27 cellular contexts compared by ENCODE assay signal in genomic region chr2:46816846-46817726, GRCh38.
DNase-seq lines count a peak whose midpoint lies in the region; ATAC-seq, FAIRE-seq and TF ChIP-seq lines count a peak whose summit lies in the region.
"Had no signal": no experiment of that assay in that cellular context is flagged by ENCODE, and none has a peak within 500 bp of the region (broad histone marks: within the 10 kb centered on the region; RNA-seq: fewer than 3 reads in every experiment).

No MANE protein-coding gene starts in this region.

- H3K27ac Mint-ChIP-seq in activated T-helper 2 cell treated with anti-CD3 and anti-CD28 coated beads, Interferon-gamma antibody, Interleukin-2, Interleukin-4, amounts not matched to agents 10 μg/mL and 5 μg/mL and 100 μg/mL, durations not matched to agents 14 hours and 24 hours and 36 hours: no peak overlapping the region
- H3K27ac Mint-ChIP-seq: activated B cell treated with CpG ODN at 0.5 μM for 24 hours; activated naive CD4-positive, alpha-beta T cell treated with anti-CD3 and anti-CD28 coated beads, Interleukin-2, amount 10 ng/mL, durations not matched to agents 7 days and 5 days; immature natural killer cell; naive thymus-derived CD8-positive, alpha-beta T cell had no signal

- no peaks in the 10 kb centered on the region for H4K20me1 ChIP-seq in HepG2 (ENCODE audit: insufficient read depth, low read length)

- CTCF ChIA-PET in HepG2 (lab: Yijun Ruan, JAX; ENCODE audit: low intra/inter-chr PET ratio, low total read pairs): no interaction called here

- H3K4me1 Mint-ChIP-seq in activated T-helper 2 cell treated with anti-CD3 and anti-CD28 coated beads, Interferon-gamma antibody, Interleukin-2, Interleukin-4, amounts not matched to agents 10 μg/mL and 5 μg/mL and 100 μg/mL, durations not matched to agents 14 hours and 24 hours and 36 hours (ENCODE audit: low read depth): peaks cover 1% of the 10 kb centered on the region
- H3K4me1 Mint-ChIP-seq: activated B cell treated with CpG ODN at 0.5 μM for 24 hours; activated naive CD4-positive, alpha-beta T cell treated with anti-CD3 and anti-CD28 coated beads, Interleukin-2, amount 10 ng/mL, durations not matched to agents 7 days and 5 days; immature natural killer cell; naive thymus-derived CD8-positive, alpha-beta T cell had no signal

- H3K9me3 Mint-ChIP-seq in activated T-helper 2 cell treated with anti-CD3 and anti-CD28 coated beads, Interferon-gamma antibody, Interleukin-2, Interleukin-4, amounts not matched to agents 10 μg/mL and 5 μg/mL and 100 μg/mL, durations not matched to agents 14 hours and 24 hours and 36 hours: no peaks in the 10 kb centered on the region
- H3K9me3 Mint-ChIP-seq: activated B cell treated with CpG ODN at 0.5 μM for 24 hours; activated naive CD4-positive, alpha-beta T cell treated with anti-CD3 and anti-CD28 coated beads, Interleukin-2, amount 10 ng/mL, durations not matched to agents 7 days and 5 days; immature natural killer cell; naive thymus-derived CD8-positive, alpha-beta T cell had no signal

- no peaks in the 10 kb centered on the region for H3K79me2 ChIP-seq in HepG2 (ENCODE audit: insufficient read depth, low read length)

- POLR2A ChIA-PET in HepG2 (lab: Yijun Ruan, JAX): no interaction called here

- intact Hi-C loops in HepG2 (cut with micrococcal nuclease; ENCODE audit: unreplicated experiment): no loop called here
- intact Hi-C loops in activated T-helper 2 cell treated with anti-CD3 and anti-CD28 coated beads, Interferon-gamma antibody, Interleukin-2, Interleukin-4, amounts not matched to agents 10 μg/mL and 5 μg/mL and 100 μg/mL, durations not matched to agents 14 hours and 24 hours and 36 hours (cut with micrococcal nuclease): no loop called here

- H3K4me3 Mint-ChIP-seq in activated T-helper 2 cell treated with anti-CD3 and anti-CD28 coated beads, Interferon-gamma antibody, Interleukin-2, Interleukin-4, amounts not matched to agents 10 μg/mL and 5 μg/mL and 100 μg/mL, durations not matched to agents 14 hours and 24 hours and 36 hours (ENCODE audit: low read depth): no peak overlapping the region
- H3K4me3 Mint-ChIP-seq: activated B cell treated with CpG ODN at 0.5 μM for 24 hours; activated naive CD4-positive, alpha-beta T cell treated with anti-CD3 and anti-CD28 coated beads, Interleukin-2, amount 10 ng/mL, durations not matched to agents 7 days and 5 days; immature natural killer cell; naive thymus-derived CD8-positive, alpha-beta T cell had no signal

- TF ChIP-seq POLR2A in HepG2 (IDR thresholded peaks at IDR 0.05; ENCODE audit: insufficient read depth in 1 of 2, low read depth in 2 of 2, low read length in 2 of 2): no peak
- no peak for TF ChIP-seq POLR2A in suprapubic skin (IDR thresholded peaks at IDR 0.05)

- H3K4me1 ChIP-seq in HepG2 (ENCODE audit: insufficient read depth, low read length) (peaks cover 10% of the 10 kb centered on the region), thoracic aorta (ENCODE audit: control insufficient read depth in 1 of 2, low read depth in 2 of 2) (peaks cover 38 to 70% of the 10 kb centered on the region in 2 donors), suprapubic skin (peaks cover 54% of the 10 kb centered on the region)

- in situ Hi-C loops in HepG2 (cut with HindIII; ENCODE audit: extremely low pct_ligation_motif_present, low pct_unique_long_range_greater_than_20kb): no loop called here

- H3K9me3 ChIP-seq in HepG2 (ENCODE audit: low read length) (no peaks in the 10 kb centered on the region), thoracic aorta (no peaks in the 10 kb centered on the region), suprapubic skin (no peaks in the 10 kb centered on the region)
- H3K9me3 ChIP-seq: breast epithelium had no signal

- H3K27me3 Mint-ChIP-seq in activated T-helper 2 cell treated with anti-CD3 and anti-CD28 coated beads, Interferon-gamma antibody, Interleukin-2, Interleukin-4, amounts not matched to agents 10 μg/mL and 5 μg/mL and 100 μg/mL, durations not matched to agents 14 hours and 24 hours and 36 hours (ENCODE audit: low read depth): peaks cover 14% of the 10 kb centered on the region

- no peak for TF ChIP-seq RAD21 in Ishikawa (IDR thresholded peaks at IDR 0.05; ENCODE audit: low read depth)
- no peak for TF ChIP-seq RAD21 in HepG2 (CRISPR knock-in tag; IDR thresholded peaks at IDR 0.05)

- peaks cover 0 to 10% of the 10 kb centered on the region in 2 experiments; a peak in 4 of 5 replicates for H3K27me3 ChIP-seq in HepG2 (ENCODE audit: control insufficient read depth in 1 of 2, insufficient read depth in 2 of 2, low read length in 2 of 2)
- H3K27me3 ChIP-seq in thoracic aorta (replicated peaks; ENCODE audit: insufficient read depth): no peaks in the 10 kb centered on the region
- no peaks in the 10 kb centered on the region for H3K27me3 ChIP-seq in suprapubic skin
- H3K27me3 ChIP-seq: breast epithelium had no signal

- no peak for FAIRE-seq in HepG2 (lab: Jason Lieb, UNC)
- FAIRE-seq: colon, D721Med, GM18507 had no signal

- H3K36me3 Mint-ChIP-seq in activated T-helper 2 cell treated with anti-CD3 and anti-CD28 coated beads, Interferon-gamma antibody, Interleukin-2, Interleukin-4, amounts not matched to agents 10 μg/mL and 5 μg/mL and 100 μg/mL, durations not matched to agents 14 hours and 24 hours and 36 hours (ENCODE audit: low read depth): no peaks in the 10 kb centered on the region
- H3K36me3 Mint-ChIP-seq: activated naive CD4-positive, alpha-beta T cell treated with anti-CD3 and anti-CD28 coated beads, Interleukin-2, amount 10 ng/mL, durations not matched to agents 7 days and 5 days; immature natural killer cell; naive thymus-derived CD8-positive, alpha-beta T cell had no signal

- TF ChIP-seq EP300 in Ishikawa (IDR thresholded peaks at IDR 0.05; ENCODE audit: borderline replicate concordance) (no peak), HepG2 (IDR thresholded peaks at IDR 0.05; ENCODE audit: low read depth in 2 of 2, low read length in 2 of 2) (no peak), HepG2 (CRISPR knock-in tag; IDR thresholded peaks at IDR 0.05; ENCODE audit: borderline replicate concordance) (no peak), suprapubic skin (IDR thresholded peaks at IDR 0.05) (no peak)

- peak overlapping the region; percentile 76 to 81 for H3K27ac ChIP-seq in coronary artery
- H3K27ac ChIP-seq in HepG2 (ENCODE audit: extremely low read length, insufficient read depth, low read length): no peak overlapping the region
- H3K27ac ChIP-seq in thoracic aorta: peak overlapping the region; percentile 60 to 77
- H3K27ac ChIP-seq in suprapubic skin: no peak overlapping the region

- 67% methylated on average over 7 of the region's 11 CpGs for WGBS in HepG2 (ENCODE audit: low lambda C conversion rate)
- 78% methylated on average over 9 of the region's 11 CpGs for WGBS in suprapubic skin

- TF ChIP-seq CTCF in coronary artery (IDR thresholded peaks at IDR 0.05) (no peak), HepG2 (CRISPR knock-in tag; IDR thresholded peaks at IDR 0.05) (no peak), thoracic aorta (IDR thresholded peaks at IDR 0.05) (no peak), suprapubic skin (IDR thresholded peaks at IDR 0.05) (no peak)

- H3K36me3 ChIP-seq in HepG2 (replicated peaks in 1 of 2; ENCODE audit: control insufficient read depth in 1 of 2, insufficient read depth in 2 of 2, low read length in 2 of 2): no peaks in the 10 kb centered on the region
- no peaks in the 10 kb centered on the region for H3K36me3 ChIP-seq in thoracic aorta
- H3K36me3 ChIP-seq in suprapubic skin: no peaks in the 10 kb centered on the region
- H3K36me3 ChIP-seq: breast epithelium had no signal

- no peak for DNase-seq in coronary artery (ENCODE audit: low spot score)
- no peak for DNase-seq in HepG2 (ENCODE audit: low spot score)
- no peak for DNase-seq in thoracic aorta (ENCODE audit: low spot score)
- DNase-seq in suprapubic skin (ENCODE audit: low spot score in 2 of 2): no peak
- no peak for DNase-seq in activated T-helper 2 cell treated with anti-CD3 and anti-CD28 coated beads, Interferon-gamma antibody, Interleukin-2, Interleukin-4, amounts not matched to agents 10 μg/mL and 5 μg/mL and 100 μg/mL, durations not matched to agents 14 hours and 24 hours and 36 hours (ENCODE audit: low spot score)
- DNase-seq: activated B cell treated with CpG ODN at 0.5 μM for 24 hours; activated naive CD4-positive, alpha-beta T cell treated with anti-CD3 and anti-CD28 coated beads, Interleukin-2, amount 10 ng/mL, durations not matched to agents 7 days and 5 days; amniotic stem cell; effector memory CD4-positive, alpha-beta T cell; erythroblast; hippocampal formation; immature natural killer cell; NCI-H1092; NCI-H187; NCI-H524 treated with DMSO at 0.1 percent for 48 hours; NK-92 treated with Interleukin-12 subunit alpha and Interleukin-12 subunit beta, amount 100 ng/mL, for 24 hours; PC-3; SIG-M5; stimulated activated CD4-positive, alpha-beta T cell treated with anti-CD3 and anti-CD28 coated beads, Interleukin-2, amount 100 ng/mL, for 48 hours; T-helper 1 cell had no signal

- no peak overlapping the region for H3K4me3 ChIP-seq in coronary artery
- H3K4me3 ChIP-seq in HepG2 (replicated peaks in 1 of 3; ENCODE audit: insufficient read depth in 1 of 3, low read depth in 2 of 3, low read length in 3 of 3): no peak overlapping the region
- no peak overlapping the region for H3K4me3 ChIP-seq in thoracic aorta
- no peak overlapping the region for H3K4me3 ChIP-seq in suprapubic skin
- H3K4me3 ChIP-seq: breast epithelium had no signal

- ATAC-seq in HepG2: peak; percentile 27
- ATAC-seq in thoracic aorta (ENCODE audit: insufficient number of reproducible peaks, low FRiP score, low read depth): no peak
- no peak for ATAC-seq in HG03159 (IDR thresholded peaks at IDR 0.05; ENCODE audit: unreplicated experiment)
- ATAC-seq: naive thymus-derived CD8-positive, alpha-beta T cell; PC-3 had no signal

- no peak overlapping the region for H3K4me2 ChIP-seq in HepG2 (ENCODE audit: low read depth, low read length)

- no peak overlapping the region for H2AFZ ChIP-seq in HepG2 (ENCODE audit: low read length)

- no TSS peak for BruUV-seq in HepG2 (replicated peaks; lab: Mats Ljungman, UMichigan)

- H3K9ac ChIP-seq in HepG2 (ENCODE audit: insufficient read depth, low read depth, low read length): no peak overlapping the region

TF ChIP-seq in Ishikawa, 13 proteins besides CTCF, POLR2A, EP300 and RAD21 (continues in another document):
- TF ChIP-seq NFIC (IDR thresholded peaks at IDR 0.05): no peak
- TF ChIP-seq FOXM1 (IDR thresholded peaks at IDR 0.05; ENCODE audit: borderline replicate concordance, low read depth): no peak

TF ChIP-seq in HepG2, 621 proteins besides CTCF, POLR2A, EP300 and RAD21 (continues in another document):
- TF ChIP-seq SMAD9 (CRISPR knock-in tag; IDR thresholded peaks at IDR 0.05) (no peak), DNMT3B (CRISPR knock-in tag; conservative IDR thresholded peaks at IDR 0.05) (no peak), THAP11 (CRISPR knock-in tag; IDR thresholded peaks at IDR 0.05) (no peak)

Comparison
In these comparisons a context has a peak if more than half of its experiments do, and no peak if none do; other contexts are left out.
1. H3K27ac ChIP-seq: peak in coronary artery (2 of 2) and thoracic aorta (2 of 2); none in HepG2 (single experiment) and suprapubic skin (single experiment).